Comparison of ENCODE assay signal across 2 cellular contexts in the genomic region with DNA sequence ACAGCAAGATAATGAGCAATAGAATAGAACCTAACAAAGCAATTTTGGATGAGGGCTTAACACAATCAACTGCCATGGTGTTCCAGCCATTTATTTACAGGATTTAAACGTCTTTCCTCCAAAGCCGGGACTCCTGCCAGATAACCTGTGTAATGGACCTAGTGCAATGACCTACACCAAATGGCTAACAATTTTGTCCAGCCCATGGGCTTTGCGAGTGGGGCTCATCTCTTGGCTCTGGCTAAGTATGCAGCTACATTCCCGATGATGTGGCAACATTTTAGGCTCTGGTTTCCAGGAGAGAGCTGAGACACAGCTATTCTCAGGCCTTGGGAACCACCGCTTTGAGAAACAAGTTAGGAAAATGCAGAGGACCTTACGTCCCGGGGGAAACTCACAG.
A peak's percentile ranks its signal among the peaks of the same experiment; 100 is the strongest.
TF ChIP-seq lines count a peak whose summit lies in the region.

No MANE protein-coding gene starts in this region.

TF ChIP-seq in liver, 16 proteins besides CTCF, POLR2A, EP300 and RAD21 (continued from another document):
- TF ChIP-seq, protein P1, sequence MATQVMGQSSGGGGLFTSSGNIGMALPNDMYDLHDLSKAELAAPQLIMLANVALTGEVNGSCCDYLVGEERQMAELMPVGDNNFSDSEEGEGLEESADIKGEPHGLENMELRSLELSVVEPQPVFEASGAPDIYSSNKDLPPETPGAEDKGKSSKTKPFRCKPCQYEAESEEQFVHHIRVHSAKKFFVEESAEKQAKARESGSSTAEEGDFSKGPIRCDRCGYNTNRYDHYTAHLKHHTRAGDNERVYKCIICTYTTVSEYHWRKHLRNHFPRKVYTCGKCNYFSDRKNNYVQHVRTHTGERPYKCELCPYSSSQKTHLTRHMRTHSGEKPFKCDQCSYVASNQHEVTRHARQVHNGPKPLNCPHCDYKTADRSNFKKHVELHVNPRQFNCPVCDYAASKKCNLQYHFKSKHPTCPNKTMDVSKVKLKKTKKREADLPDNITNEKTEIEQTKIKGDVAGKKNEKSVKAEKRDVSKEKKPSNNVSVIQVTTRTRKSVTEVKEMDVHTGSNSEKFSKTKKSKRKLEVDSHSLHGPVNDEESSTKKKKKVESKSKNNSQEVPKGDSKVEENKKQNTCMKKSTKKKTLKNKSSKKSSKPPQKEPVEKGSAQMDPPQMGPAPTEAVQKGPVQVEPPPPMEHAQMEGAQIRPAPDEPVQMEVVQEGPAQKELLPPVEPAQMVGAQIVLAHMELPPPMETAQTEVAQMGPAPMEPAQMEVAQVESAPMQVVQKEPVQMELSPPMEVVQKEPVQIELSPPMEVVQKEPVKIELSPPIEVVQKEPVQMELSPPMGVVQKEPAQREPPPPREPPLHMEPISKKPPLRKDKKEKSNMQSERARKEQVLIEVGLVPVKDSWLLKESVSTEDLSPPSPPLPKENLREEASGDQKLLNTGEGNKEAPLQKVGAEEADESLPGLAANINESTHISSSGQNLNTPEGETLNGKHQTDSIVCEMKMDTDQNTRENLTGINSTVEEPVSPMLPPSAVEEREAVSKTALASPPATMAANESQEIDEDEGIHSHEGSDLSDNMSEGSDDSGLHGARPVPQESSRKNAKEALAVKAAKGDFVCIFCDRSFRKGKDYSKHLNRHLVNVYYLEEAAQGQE (IDR thresholded peaks at IDR 0.05), result peak; percentile 46
- TF ChIP-seq HNF4A (conservative IDR thresholded peaks at IDR 0.05), result peak; percentile 49 to 59
- TF ChIP-seq, protein P2, sequence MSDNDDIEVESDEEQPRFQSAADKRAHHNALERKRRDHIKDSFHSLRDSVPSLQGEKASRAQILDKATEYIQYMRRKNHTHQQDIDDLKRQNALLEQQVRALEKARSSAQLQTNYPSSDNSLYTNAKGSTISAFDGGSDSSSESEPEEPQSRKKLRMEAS (IDR thresholded peaks at IDR 0.05), result peak; percentile 41
- TF ChIP-seq EGR1 (IDR thresholded peaks at IDR 0.05; ENCODE audit: low read depth in 2 of 2), result no peak
- no peak for TF ChIP-seq JUND (IDR thresholded peaks at IDR 0.05)

TF ChIP-seq in HepG2, 621 proteins besides CTCF, POLR2A, EP300 and RAD21 (continued from another document):
- TF ChIP-seq, protein P3, sequence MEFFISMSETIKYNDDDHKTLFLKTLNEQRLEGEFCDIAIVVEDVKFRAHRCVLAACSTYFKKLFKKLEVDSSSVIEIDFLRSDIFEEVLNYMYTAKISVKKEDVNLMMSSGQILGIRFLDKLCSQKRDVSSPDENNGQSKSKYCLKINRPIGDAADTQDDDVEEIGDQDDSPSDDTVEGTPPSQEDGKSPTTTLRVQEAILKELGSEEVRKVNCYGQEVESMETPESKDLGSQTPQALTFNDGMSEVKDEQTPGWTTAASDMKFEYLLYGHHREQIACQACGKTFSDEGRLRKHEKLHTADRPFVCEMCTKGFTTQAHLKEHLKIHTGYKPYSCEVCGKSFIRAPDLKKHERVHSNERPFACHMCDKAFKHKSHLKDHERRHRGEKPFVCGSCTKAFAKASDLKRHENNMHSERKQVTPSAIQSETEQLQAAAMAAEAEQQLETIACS (CRISPR knock-in tag; IDR thresholded peaks at IDR 0.05), result no peak
- TF ChIP-seq ZNF746 (CRISPR knock-in tag; IDR thresholded peaks at IDR 0.05), result no peak
- no peak for TF ChIP-seq ZNF101 (CRISPR knock-in tag; IDR thresholded peaks at IDR 0.05; ENCODE audit: borderline replicate concordance, low read depth)
- TF ChIP-seq, protein P4, sequence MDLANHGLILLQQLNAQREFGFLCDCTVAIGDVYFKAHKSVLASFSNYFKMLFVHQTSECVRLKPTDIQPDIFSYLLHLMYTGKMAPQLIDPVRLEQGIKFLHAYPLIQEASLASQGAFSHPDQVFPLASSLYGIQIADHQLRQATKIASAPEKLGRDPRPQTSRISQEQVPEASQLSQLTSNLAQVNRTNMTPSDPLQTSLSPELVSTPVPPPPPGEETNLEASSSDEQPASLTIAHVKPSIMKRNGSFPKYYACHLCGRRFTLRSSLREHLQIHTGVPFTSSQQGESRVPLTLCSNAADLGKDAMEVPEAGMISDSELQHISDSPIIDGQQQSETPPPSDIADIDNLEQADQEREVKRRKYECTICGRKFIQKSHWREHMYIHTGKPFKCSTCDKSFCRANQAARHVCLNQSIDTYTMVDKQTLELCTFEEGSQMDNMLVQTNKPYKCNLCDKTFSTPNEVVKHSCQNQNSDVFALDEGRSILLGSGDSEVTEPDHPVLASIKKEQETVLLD (CRISPR knock-in tag; IDR thresholded peaks at IDR 0.05; ENCODE audit: low read depth), result no peak
- no peak for TF ChIP-seq SRSF1 (optimal IDR thresholded peaks at IDR 0.05; ENCODE audit: low read depth, low read length)
- no peak for TF ChIP-seq MBD4 (IDR thresholded peaks at IDR 0.05; ENCODE audit: borderline replicate concordance, low read length)
- TF ChIP-seq, protein P5, sequence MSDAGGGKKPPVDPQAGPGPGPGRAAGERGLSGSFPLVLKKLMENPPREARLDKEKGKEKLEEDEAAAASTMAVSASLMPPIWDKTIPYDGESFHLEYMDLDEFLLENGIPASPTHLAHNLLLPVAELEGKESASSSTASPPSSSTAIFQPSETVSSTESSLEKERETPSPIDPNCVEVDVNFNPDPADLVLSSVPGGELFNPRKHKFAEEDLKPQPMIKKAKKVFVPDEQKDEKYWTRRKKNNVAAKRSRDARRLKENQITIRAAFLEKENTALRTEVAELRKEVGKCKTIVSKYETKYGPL (CRISPR knock-in tag; IDR thresholded peaks at IDR 0.05), result no peak
- TF ChIP-seq ZNF891 (CRISPR knock-in tag; IDR thresholded peaks at IDR 0.05), result no peak
- TF ChIP-seq, protein P6, sequence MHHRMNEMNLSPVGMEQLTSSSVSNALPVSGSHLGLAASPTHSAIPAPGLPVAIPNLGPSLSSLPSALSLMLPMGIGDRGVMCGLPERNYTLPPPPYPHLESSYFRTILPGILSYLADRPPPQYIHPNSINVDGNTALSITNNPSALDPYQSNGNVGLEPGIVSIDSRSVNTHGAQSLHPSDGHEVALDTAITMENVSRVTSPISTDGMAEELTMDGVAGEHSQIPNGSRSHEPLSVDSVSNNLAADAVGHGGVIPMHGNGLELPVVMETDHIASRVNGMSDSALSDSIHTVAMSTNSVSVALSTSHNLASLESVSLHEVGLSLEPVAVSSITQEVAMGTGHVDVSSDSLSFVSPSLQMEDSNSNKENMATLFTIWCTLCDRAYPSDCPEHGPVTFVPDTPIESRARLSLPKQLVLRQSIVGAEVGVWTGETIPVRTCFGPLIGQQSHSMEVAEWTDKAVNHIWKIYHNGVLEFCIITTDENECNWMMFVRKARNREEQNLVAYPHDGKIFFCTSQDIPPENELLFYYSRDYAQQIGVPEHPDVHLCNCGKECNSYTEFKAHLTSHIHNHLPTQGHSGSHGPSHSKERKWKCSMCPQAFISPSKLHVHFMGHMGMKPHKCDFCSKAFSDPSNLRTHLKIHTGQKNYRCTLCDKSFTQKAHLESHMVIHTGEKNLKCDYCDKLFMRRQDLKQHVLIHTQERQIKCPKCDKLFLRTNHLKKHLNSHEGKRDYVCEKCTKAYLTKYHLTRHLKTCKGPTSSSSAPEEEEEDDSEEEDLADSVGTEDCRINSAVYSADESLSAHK (CRISPR knock-in tag; IDR thresholded peaks at IDR 0.05; ENCODE audit: borderline replicate concordance), result no peak
- no peak for TF ChIP-seq ZNF24 (IDR thresholded peaks at IDR 0.05)
- TF ChIP-seq ELF3 (CRISPR knock-in tag; IDR thresholded peaks at IDR 0.05), result no peak
- TF ChIP-seq, protein P7, sequence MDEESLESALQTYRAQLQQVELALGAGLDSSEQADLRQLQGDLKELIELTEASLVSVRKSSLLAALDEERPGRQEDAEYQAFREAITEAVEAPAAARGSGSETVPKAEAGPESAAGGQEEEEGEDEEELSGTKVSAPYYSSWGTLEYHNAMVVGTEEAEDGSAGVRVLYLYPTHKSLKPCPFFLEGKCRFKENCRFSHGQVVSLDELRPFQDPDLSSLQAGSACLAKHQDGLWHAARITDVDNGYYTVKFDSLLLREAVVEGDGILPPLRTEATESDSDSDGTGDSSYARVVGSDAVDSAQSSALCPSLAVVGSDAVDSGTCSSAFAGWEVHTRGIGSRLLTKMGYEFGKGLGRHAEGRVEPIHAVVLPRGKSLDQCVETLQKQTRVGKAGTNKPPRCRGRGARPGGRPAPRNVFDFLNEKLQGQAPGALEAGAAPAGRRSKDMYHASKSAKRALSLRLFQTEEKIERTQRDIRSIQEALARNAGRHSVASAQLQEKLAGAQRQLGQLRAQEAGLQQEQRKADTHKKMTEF (CRISPR knock-in tag; IDR thresholded peaks at IDR 0.05), result no peak
- TF ChIP-seq, protein P8, sequence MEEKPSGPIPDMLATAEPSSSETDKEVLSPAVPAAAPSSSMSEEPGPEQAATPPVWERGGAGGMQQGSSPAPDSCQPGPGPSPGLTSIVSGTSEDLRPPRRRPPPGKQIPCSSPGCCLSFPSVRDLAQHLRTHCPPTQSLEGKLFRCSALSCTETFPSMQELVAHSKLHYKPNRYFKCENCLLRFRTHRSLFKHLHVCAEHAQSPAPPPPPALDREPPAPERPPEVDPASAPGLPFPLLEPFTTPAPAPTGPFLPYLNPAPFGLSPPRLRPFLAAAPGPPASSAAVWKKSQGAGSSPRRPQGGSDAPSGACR (CRISPR knock-in tag; IDR thresholded peaks at IDR 0.05), result no peak
- TF ChIP-seq, protein P9, sequence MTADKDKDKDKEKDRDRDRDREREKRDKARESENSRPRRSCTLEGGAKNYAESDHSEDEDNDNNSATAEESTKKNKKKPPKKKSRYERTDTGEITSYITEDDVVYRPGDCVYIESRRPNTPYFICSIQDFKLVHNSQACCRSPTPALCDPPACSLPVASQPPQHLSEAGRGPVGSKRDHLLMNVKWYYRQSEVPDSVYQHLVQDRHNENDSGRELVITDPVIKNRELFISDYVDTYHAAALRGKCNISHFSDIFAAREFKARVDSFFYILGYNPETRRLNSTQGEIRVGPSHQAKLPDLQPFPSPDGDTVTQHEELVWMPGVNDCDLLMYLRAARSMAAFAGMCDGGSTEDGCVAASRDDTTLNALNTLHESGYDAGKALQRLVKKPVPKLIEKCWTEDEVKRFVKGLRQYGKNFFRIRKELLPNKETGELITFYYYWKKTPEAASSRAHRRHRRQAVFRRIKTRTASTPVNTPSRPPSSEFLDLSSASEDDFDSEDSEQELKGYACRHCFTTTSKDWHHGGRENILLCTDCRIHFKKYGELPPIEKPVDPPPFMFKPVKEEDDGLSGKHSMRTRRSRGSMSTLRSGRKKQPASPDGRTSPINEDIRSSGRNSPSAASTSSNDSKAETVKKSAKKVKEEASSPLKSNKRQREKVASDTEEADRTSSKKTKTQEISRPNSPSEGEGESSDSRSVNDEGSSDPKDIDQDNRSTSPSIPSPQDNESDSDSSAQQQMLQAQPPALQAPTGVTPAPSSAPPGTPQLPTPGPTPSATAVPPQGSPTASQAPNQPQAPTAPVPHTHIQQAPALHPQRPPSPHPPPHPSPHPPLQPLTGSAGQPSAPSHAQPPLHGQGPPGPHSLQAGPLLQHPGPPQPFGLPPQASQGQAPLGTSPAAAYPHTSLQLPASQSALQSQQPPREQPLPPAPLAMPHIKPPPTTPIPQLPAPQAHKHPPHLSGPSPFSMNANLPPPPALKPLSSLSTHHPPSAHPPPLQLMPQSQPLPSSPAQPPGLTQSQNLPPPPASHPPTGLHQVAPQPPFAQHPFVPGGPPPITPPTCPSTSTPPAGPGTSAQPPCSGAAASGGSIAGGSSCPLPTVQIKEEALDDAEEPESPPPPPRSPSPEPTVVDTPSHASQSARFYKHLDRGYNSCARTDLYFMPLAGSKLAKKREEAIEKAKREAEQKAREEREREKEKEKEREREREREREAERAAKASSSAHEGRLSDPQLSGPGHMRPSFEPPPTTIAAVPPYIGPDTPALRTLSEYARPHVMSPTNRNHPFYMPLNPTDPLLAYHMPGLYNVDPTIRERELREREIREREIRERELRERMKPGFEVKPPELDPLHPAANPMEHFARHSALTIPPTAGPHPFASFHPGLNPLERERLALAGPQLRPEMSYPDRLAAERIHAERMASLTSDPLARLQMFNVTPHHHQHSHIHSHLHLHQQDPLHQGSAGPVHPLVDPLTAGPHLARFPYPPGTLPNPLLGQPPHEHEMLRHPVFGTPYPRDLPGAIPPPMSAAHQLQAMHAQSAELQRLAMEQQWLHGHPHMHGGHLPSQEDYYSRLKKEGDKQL (CRISPR knock-in tag; IDR thresholded peaks at IDR 0.05; ENCODE audit: low read depth), result no peak
- no peak for TF ChIP-seq ZNF441 (CRISPR knock-in tag; IDR thresholded peaks at IDR 0.05; ENCODE audit: borderline replicate concordance)
- no peak for TF ChIP-seq ZBTB1 (CRISPR knock-in tag; IDR thresholded peaks at IDR 0.05; ENCODE audit: borderline replicate concordance)
